In genomic region chr15:98899266-98900021, GRCh38 we compare ENCODE assay signal across 12 cellular contexts.
DNase-seq lines count a peak whose midpoint lies in the region; ATAC-seq and TF ChIP-seq lines count a peak whose summit lies in the region.
"Had no signal": no experiment of that assay in that cellular context is flagged by ENCODE, and none has a peak within 500 bp of the region (broad histone marks: within the 10 kb centered on the region; RNA-seq: fewer than 3 reads in every experiment).

No MANE protein-coding gene starts in this region.

- H3K27me3 Mint-ChIP-seq in HFFc6 (ENCODE audit: insufficient read depth) (peaks cover 6% of the 10 kb centered on the region), progenitor cell of endocrine pancreas (no peaks in the 10 kb centered on the region)
- H3K27me3 Mint-ChIP-seq: activated T-cell treated with anti-CD3 and anti-CD28 coated beads, Interleukin-2, amount 50 U/mL, for 24 hours had no signal

- DNase-seq in HFFc6 = no peak
- DNase-seq in RWPE1 (ENCODE audit: low spot score) = no peak
- peak; percentile 96 for DNase-seq in fibroblast of villous mesenchyme (ENCODE audit: low read depth)
- no peak for DNase-seq in progenitor cell of endocrine pancreas (ENCODE audit: low spot score, unreplicated experiment)
- DNase-seq in ureter (ENCODE audit: low spot score) = no peak
- no peak for DNase-seq in sciatic nerve (ENCODE audit: low spot score)
- DNase-seq: activated T-cell treated with anti-CD3 and anti-CD28 coated beads, Interleukin-2, amount 50 U/mL, for 24 hours; Calu3; esophagus squamous epithelium; NCI-H1092 had no signal

- H3K27ac Mint-ChIP-seq in HFFc6 = peak overlapping the region; percentile 52
- H3K27ac Mint-ChIP-seq in progenitor cell of endocrine pancreas = peak overlapping the region; percentile 1
- H3K27ac Mint-ChIP-seq: activated T-cell treated with anti-CD3 and anti-CD28 coated beads, Interleukin-2, amount 50 U/mL, for 24 hours had no signal

- H3K4me3 Mint-ChIP-seq in HFFc6 = peak overlapping the region; percentile 35; the same call in 1 of the 2 replicates
- no peak overlapping the region for H3K4me3 Mint-ChIP-seq in progenitor cell of endocrine pancreas (ENCODE audit: low read depth)
- H3K4me3 Mint-ChIP-seq: activated T-cell treated with anti-CD3 and anti-CD28 coated beads, Interleukin-2, amount 50 U/mL, for 24 hours had no signal

- no peak for TF ChIP-seq CTCF in HFFc6 (IDR thresholded peaks at IDR 0.05)
- TF ChIP-seq CTCF in RWPE1 (conservative IDR thresholded peaks at IDR 0.05; ENCODE audit: low read depth) = no peak
- no peak for TF ChIP-seq CTCF in fibroblast of villous mesenchyme (IDR thresholded peaks at IDR 0.05; ENCODE audit: insufficient read depth, low read depth, low read length)
- no peak for TF ChIP-seq CTCF in progenitor cell of endocrine pancreas (IDR thresholded peaks at IDR 0.05; ENCODE audit: unreplicated experiment)

- peak overlapping the region; percentile 61 for H3K4me3 ChIP-seq in fibroblast of villous mesenchyme (ENCODE audit: low read depth, low read length)
- H3K4me3 ChIP-seq: esophagus squamous epithelium had no signal

- peak overlapping the region; percentile 22 for H3K27ac ChIP-seq in RWPE1

- no peaks in the 10 kb centered on the region for H3K9me3 Mint-ChIP-seq in HFFc6
- no peaks in the 10 kb centered on the region for H3K9me3 Mint-ChIP-seq in progenitor cell of endocrine pancreas (ENCODE audit: low read depth)
- H3K9me3 Mint-ChIP-seq: activated T-cell treated with anti-CD3 and anti-CD28 coated beads, Interleukin-2, amount 50 U/mL, for 24 hours had no signal

- H3K4me1 Mint-ChIP-seq in HFFc6 (ENCODE audit: low read depth) = peaks cover 90% of the 10 kb centered on the region
- H3K4me1 Mint-ChIP-seq in progenitor cell of endocrine pancreas (ENCODE audit: low read depth) = peaks cover 16% of the 10 kb centered on the region

- H3K36me3 Mint-ChIP-seq in HFFc6 (ENCODE audit: low read depth) (peaks cover 35% of the 10 kb centered on the region), progenitor cell of endocrine pancreas (ENCODE audit: insufficient read depth) (peaks cover 28% of the 10 kb centered on the region)

- POLR2A ChIA-PET in RWPE1 (lab: Yijun Ruan, JAX; ENCODE audit: low non-redundant PET) = no interaction called here

- intact Hi-C loops in sciatic nerve (cut with DNase I) = no loop called here

- ATAC-seq in GM18867 (IDR thresholded peaks at IDR 0.05; ENCODE audit: unreplicated experiment) = no peak
- no peak for ATAC-seq in sciatic nerve
- ATAC-seq in HG03108 (IDR thresholded peaks at IDR 0.05; ENCODE audit: unreplicated experiment) = no peak

- CTCF ChIA-PET in RWPE1 (lab: Yijun Ruan, JAX) = no interaction called here
